1 cellular context compared by ENCODE assay signal in the genomic region with DNA sequence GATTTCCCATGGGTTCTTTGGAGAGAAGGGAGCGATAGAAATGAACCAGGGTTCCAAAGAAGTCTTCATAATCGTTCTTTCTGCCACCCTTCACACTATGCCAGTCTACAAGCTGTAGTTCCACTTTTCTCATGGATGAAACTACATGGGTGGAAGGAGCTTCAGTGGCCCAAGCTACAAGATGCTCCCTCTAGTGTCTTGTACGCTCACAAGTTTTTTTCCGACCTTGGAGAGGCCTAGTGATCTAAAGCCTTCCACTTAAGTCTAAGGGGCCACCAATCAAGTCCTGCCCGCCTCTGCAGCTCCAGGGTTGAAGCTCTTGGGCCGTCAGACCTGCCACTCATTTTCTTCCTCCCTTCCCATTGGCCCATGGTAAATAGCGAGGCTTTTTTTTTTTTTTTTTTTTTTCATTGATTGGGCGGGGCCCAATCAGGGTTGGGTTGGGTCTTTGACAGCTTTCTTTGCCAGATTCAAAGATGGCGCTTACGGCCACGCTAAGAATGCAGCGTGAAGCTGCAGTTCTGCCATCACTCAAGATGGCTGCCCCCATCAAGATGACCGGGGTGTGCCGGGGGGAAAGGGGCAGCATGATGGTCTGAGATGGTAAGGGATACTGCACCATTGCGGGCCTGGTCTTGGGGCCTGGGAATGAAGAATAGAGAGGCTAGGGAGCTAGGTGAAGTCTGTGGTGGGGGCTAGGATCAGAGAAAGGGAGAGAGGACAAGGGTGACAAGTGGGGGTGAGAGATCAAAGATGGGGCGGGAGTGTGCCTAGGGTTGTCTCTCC.
TF ChIP-seq lines count a peak whose summit lies in the region.

A gene (plus strand): TSS at position 527 of the 786 bp plus-strand sequence. CDS start 430 bp downstream, outside the sequence.

TF ChIP-seq in HepG2, 621 proteins besides CTCF, POLR2A, EP300 and RAD21 (continued from another document and continues in another):
- TF ChIP-seq, protein P1, sequence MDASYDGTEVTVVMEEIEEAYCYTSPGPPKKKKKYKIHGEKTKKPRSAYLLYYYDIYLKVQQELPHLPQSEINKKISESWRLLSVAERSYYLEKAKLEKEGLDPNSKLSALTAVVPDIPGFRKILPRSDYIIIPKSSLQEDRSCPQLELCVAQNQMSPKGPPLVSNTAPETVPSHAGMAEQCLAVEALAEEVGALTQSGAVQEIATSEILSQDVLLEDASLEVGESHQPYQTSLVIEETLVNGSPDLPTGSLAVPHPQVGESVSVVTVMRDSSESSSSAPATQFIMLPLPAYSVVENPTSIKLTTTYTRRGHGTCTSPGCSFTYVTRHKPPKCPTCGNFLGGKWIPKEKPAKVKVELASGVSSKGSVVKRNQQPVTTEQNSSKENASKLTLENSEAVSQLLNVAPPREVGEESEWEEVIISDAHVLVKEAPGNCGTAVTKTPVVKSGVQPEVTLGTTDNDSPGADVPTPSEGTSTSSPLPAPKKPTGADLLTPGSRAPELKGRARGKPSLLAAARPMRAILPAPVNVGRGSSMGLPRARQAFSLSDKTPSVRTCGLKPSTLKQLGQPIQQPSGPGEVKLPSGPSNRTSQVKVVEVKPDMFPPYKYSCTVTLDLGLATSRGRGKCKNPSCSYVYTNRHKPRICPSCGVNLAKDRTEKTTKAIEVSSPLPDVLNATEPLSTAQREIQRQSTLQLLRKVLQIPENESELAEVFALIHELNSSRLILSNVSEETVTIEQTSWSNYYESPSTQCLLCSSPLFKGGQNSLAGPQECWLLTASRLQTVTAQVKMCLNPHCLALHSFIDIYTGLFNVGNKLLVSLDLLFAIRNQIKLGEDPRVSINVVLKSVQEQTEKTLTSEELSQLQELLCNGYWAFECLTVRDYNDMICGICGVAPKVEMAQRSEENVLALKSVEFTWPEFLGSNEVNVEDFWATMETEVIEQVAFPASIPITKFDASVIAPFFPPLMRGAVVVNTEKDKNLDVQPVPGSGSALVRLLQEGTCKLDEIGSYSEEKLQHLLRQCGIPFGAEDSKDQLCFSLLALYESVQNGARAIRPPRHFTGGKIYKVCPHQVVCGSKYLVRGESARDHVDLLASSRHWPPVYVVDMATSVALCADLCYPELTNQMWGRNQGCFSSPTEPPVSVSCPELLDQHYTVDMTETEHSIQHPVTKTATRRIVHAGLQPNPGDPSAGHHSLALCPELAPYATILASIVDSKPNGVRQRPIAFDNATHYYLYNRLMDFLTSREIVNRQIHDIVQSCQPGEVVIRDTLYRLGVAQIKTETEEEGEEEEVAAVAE (CRISPR knock-in tag; IDR thresholded peaks at IDR 0.05; ENCODE audit: borderline replicate concordance): no peak
- TF ChIP-seq, protein P2, sequence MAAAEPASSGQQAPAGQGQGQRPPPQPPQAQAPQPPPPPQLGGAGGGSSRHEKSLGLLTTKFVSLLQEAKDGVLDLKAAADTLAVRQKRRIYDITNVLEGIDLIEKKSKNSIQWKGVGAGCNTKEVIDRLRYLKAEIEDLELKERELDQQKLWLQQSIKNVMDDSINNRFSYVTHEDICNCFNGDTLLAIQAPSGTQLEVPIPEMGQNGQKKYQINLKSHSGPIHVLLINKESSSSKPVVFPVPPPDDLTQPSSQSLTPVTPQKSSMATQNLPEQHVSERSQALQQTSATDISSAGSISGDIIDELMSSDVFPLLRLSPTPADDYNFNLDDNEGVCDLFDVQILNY (CRISPR knock-in tag; conservative IDR thresholded peaks at IDR 0.05): no peak
- TF ChIP-seq HCFC1 (IDR thresholded peaks at IDR 0.05; ENCODE audit: low read depth, low read length): peak; percentile 78
- TF ChIP-seq SP140L (CRISPR knock-in tag; IDR thresholded peaks at IDR 0.05; ENCODE audit: borderline replicate concordance): no peak
- TF ChIP-seq, protein P3, sequence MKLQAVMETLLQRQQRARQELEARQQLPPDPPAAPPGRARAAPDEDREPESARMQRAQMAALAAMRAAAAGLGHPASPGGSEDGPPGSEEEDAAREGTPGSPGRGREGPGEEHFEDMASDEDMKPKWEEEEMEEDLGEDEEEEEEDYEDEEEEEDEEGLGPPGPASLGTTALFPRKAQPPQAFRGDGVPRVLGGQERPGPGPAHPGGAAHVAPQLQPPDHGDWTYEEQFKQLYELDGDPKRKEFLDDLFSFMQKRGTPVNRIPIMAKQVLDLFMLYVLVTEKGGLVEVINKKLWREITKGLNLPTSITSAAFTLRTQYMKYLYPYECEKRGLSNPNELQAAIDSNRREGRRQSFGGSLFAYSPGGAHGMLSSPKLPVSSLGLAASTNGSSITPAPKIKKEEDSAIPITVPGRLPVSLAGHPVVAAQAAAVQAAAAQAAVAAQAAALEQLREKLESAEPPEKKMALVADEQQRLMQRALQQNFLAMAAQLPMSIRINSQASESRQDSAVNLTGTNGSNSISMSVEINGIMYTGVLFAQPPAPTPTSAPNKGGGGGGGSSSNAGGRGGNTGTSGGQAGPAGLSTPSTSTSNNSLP (IDR thresholded peaks at IDR 0.05; ENCODE audit: low read depth, low read length): peak; percentile 96
- no peak for TF ChIP-seq ZNF329 (CRISPR knock-in tag; IDR thresholded peaks at IDR 0.05; ENCODE audit: low read depth)
- TF ChIP-seq ETV6 (CRISPR knock-in tag; conservative IDR thresholded peaks at IDR 0.05): no peak
- no peak for TF ChIP-seq MAFF (IDR thresholded peaks at IDR 0.05; ENCODE audit: low read depth, low read length)
- no peak for TF ChIP-seq ZNF225 (CRISPR knock-in tag; IDR thresholded peaks at IDR 0.05)
- TF ChIP-seq, protein P4, sequence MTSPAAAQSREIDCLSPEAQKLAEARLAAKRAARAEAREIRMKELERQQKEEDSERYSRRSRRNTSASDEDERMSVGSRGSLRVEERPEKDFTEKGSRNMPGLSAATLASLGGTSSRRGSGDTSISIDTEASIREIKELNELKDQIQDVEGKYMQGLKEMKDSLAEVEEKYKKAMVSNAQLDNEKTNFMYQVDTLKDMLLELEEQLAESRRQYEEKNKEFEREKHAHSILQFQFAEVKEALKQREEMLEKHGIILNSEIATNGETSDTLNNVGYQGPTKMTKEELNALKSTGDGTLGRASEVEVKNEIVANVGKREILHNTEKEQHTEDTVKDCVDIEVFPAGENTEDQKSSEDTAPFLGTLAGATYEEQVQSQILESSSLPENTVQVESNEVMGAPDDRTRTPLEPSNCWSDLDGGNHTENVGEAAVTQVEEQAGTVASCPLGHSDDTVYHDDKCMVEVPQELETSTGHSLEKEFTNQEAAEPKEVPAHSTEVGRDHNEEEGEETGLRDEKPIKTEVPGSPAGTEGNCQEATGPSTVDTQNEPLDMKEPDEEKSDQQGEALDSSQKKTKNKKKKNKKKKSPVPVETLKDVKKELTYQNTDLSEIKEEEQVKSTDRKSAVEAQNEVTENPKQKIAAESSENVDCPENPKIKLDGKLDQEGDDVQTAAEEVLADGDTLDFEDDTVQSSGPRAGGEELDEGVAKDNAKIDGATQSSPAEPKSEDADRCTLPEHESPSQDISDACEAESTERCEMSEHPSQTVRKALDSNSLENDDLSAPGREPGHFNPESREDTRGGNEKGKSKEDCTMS (CRISPR knock-in tag; conservative IDR thresholded peaks at IDR 0.05): no peak
- TF ChIP-seq ZBTB38 (CRISPR knock-in tag; IDR thresholded peaks at IDR 0.05): no peak
- TF ChIP-seq PCBP2 (optimal IDR thresholded peaks at IDR 0.05; ENCODE audit: low read depth, low read length, poor library complexity, severe bottlenecking): no peak
- TF ChIP-seq HNRNPH1 (optimal IDR thresholded peaks at IDR 0.05; ENCODE audit: low read depth, low read length): peak; percentile 25
- no peak for TF ChIP-seq FOSL1 (CRISPR knock-in tag; IDR thresholded peaks at IDR 0.05; ENCODE audit: borderline replicate concordance)
- no peak for TF ChIP-seq ZNF816 (CRISPR knock-in tag; IDR thresholded peaks at IDR 0.05; ENCODE audit: borderline replicate concordance)
- TF ChIP-seq ZMAT3 (CRISPR knock-in tag; conservative IDR thresholded peaks at IDR 0.05): no peak
- no peak; the same call in 1 of the 2 replicates for TF ChIP-seq ZNF430 (CRISPR knock-in tag; IDR thresholded peaks at IDR 0.05)
- no peak for TF ChIP-seq ZIK1 (CRISPR knock-in tag; IDR thresholded peaks at IDR 0.05; ENCODE audit: borderline replicate concordance, low read depth)
- no peak for TF ChIP-seq ARNT (IDR thresholded peaks at IDR 0.05)
- no peak for TF ChIP-seq KMT2B (CRISPR knock-in tag; IDR thresholded peaks at IDR 0.05)
- no peak for TF ChIP-seq JUN (CRISPR knock-in tag; IDR thresholded peaks at IDR 0.05)
- no peak for TF ChIP-seq ZNF562 (CRISPR knock-in tag; IDR thresholded peaks at IDR 0.05; ENCODE audit: borderline replicate concordance)
- TF ChIP-seq ZNF678 (CRISPR knock-in tag; IDR thresholded peaks at IDR 0.05): no peak
- TF ChIP-seq ZBTB3 (CRISPR knock-in tag; IDR thresholded peaks at IDR 0.05; ENCODE audit: borderline replicate concordance, low read depth): no peak
- no peak for TF ChIP-seq RNF2 (conservative IDR thresholded peaks at IDR 0.05; ENCODE audit: low read depth)
- TF ChIP-seq MTA3 (CRISPR knock-in tag; IDR thresholded peaks at IDR 0.05): no peak
- TF ChIP-seq ZNF264 (CRISPR knock-in tag; IDR thresholded peaks at IDR 0.05): no peak
- no peak for TF ChIP-seq BRCA1 (CRISPR knock-in tag; IDR thresholded peaks at IDR 0.05)
- no peak for TF ChIP-seq HDAC6 (IDR thresholded peaks at IDR 0.05; ENCODE audit: low read depth, low read length)
- no peak for TF ChIP-seq AHR (CRISPR knock-in tag; IDR thresholded peaks at IDR 0.05)
- TF ChIP-seq ZNF138 (CRISPR knock-in tag; IDR thresholded peaks at IDR 0.05; ENCODE audit: low read depth): no peak
- TF ChIP-seq, protein P5, sequence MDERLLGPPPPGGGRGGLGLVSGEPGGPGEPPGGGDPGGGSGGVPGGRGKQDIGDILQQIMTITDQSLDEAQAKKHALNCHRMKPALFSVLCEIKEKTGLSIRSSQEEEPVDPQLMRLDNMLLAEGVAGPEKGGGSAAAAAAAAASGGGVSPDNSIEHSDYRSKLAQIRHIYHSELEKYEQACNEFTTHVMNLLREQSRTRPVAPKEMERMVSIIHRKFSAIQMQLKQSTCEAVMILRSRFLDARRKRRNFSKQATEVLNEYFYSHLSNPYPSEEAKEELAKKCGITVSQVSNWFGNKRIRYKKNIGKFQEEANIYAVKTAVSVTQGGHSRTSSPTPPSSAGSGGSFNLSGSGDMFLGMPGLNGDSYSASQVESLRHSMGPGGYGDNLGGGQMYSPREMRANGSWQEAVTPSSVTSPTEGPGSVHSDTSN (CRISPR knock-in tag; IDR thresholded peaks at IDR 0.05): peak; percentile 95
- no peak for TF ChIP-seq ZFP41 (CRISPR knock-in tag; IDR thresholded peaks at IDR 0.05; ENCODE audit: borderline replicate concordance)
- no peak for TF ChIP-seq KLF15 (CRISPR knock-in tag; IDR thresholded peaks at IDR 0.05; ENCODE audit: borderline replicate concordance)
- peak; percentile 75; the same call in 1 of the 2 replicates for TF ChIP-seq GATAD1 (CRISPR knock-in tag; IDR thresholded peaks at IDR 0.05)
- TF ChIP-seq ZEB1 (IDR thresholded peaks at IDR 0.05; ENCODE audit: insufficient replicate concordance, low read depth): no peak
- TF ChIP-seq, protein P6, sequence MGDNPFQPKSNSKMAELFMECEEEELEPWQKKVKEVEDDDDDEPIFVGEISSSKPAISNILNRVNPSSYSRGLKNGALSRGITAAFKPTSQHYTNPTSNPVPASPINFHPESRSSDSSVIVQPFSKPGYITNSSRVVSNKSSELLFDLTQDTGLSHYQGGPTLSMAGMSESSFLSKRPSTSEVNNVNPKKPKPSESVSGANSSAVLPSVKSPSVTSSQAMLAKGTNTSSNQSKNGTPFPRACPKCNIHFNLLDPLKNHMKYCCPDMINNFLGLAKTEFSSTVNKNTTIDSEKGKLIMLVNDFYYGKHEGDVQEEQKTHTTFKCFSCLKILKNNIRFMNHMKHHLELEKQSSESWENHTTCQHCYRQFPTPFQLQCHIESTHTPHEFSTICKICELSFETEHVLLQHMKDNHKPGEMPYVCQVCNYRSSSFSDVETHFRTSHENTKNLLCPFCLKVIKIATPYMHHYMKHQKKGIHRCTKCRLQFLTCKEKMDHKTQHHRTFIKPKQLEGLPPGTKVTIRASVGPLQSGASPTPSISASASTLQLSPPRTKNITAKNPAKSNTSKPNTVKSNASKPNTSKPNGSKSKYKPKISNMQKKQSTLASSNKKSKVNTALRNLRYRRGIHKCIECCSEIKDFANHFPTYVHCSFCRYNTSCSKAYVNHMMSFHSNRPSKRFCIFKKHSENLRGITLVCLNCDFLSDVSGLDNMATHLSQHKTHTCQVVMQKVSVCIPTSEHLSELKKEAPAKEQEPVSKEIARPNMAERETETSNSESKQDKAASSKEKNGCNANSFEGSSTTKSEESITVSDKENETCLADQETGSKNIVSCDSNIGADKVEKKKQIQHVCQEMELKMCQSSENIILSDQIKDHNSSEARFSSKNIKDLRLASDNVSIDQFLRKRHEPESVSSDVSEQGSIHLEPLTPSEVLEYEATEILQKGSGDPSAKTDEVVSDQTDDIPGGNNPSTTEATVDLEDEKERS (CRISPR knock-in tag; IDR thresholded peaks at IDR 0.05): no peak
